ENCODE assay signal across 26 cellular contexts in genomic region chr6:157542405-157542943, GRCh38.
"Had no signal": no experiment of that assay in that cellular context is flagged by ENCODE, and none has a peak within 500 bp of the region (broad histone marks: within the 10 kb centered on the region; RNA-seq: fewer than 3 reads in every experiment).

No MANE protein-coding gene starts in this region.

- H2AFZ ChIP-seq: neural progenitor cell had no signal

- H3K9ac ChIP-seq: neural progenitor cell had no signal

- DNase-seq: activated CD4-positive, alpha-beta T cell treated with anti-CD3 and anti-CD28 coated beads for 36 hours; activated CD4-positive, alpha-beta T cell treated with anti-CD3 and anti-CD28 coated beads, Interleukin-2, amount 50 U/mL, for 48 hours; activated gamma-delta T cell; activated naive CD4-positive, alpha-beta T cell treated with anti-CD3 and anti-CD28 coated beads, Interleukin-2, amount 50 U/mL, for 16 hours; activated naive CD8-positive, alpha-beta T cell treated with anti-CD3 and anti-CD28 coated beads, Interleukin-2, amount 50 U/mL, for 24 hours; aorta; brain microvascular endothelial cell; caudate nucleus; effector CD4-positive, alpha-beta T cell; head of caudate nucleus; left ventricle myocardium superior; naive thymus-derived CD4-positive, alpha-beta T cell; stimulated activated CD4-positive, alpha-beta T cell treated with anti-CD3 and anti-CD28 coated beads, Interleukin-12 subunit alpha, Interleukin-12 subunit beta, amount 100 ng/mL, for 4 hours; stimulated activated CD4-positive, alpha-beta T cell treated with anti-CD3 and anti-CD28 coated beads, Interleukin-4, amount 100 ng/mL, for 4 hours; T-helper 1 cell; WERI-Rb-1 had no signal

- H3K27me3 ChIP-seq: brain microvascular endothelial cell, neural progenitor cell, SJSA1 had no signal

- H3K36me3 ChIP-seq: brain microvascular endothelial cell, neural progenitor cell had no signal

- H3K9me3 Mint-ChIP-seq: activated T-helper 1 cell treated with anti-CD3 and anti-CD28 coated beads, Interleukin-12 subunit alpha, Interleukin-12 subunit beta, Interleukin-2, Interleukin-4 antibody, amounts not matched to agents 30 ng/mL and 10 ng/mL and 1 ng/mL, durations not matched to agents 14 hours and 24 hours and 36 hours; dendritic cell treated with granulocyte-macrophage colony-stimulating factor and Interleukin-4, amounts not matched to agents 40 ng/mL and 50 ng/mL, for 4 days; type B pancreatic cell had no signal

- H3K4me3 Mint-ChIP-seq: activated CD4-positive, alpha-beta T cell treated with anti-CD3 and anti-CD28 coated beads for 36 hours; activated naive CD8-positive, alpha-beta T cell treated with anti-CD3 and anti-CD28 coated beads, Interleukin-2, amount 50 U/mL, for 24 hours; activated T-helper 1 cell treated with anti-CD3 and anti-CD28 coated beads, Interleukin-12 subunit alpha, Interleukin-12 subunit beta, Interleukin-2, Interleukin-4 antibody, amounts not matched to agents 30 ng/mL and 10 ng/mL and 1 ng/mL, durations not matched to agents 14 hours and 24 hours and 36 hours; dendritic cell treated with granulocyte-macrophage colony-stimulating factor and Interleukin-4, amounts not matched to agents 40 ng/mL and 50 ng/mL, for 4 days; naive thymus-derived CD4-positive, alpha-beta T cell; neural progenitor cell; type B pancreatic cell had no signal

- H3K27ac Mint-ChIP-seq: activated CD4-positive, alpha-beta T cell treated with anti-CD3 and anti-CD28 coated beads for 36 hours; activated naive CD8-positive, alpha-beta T cell treated with anti-CD3 and anti-CD28 coated beads, Interleukin-2, amount 50 U/mL, for 24 hours; activated T-helper 1 cell treated with anti-CD3 and anti-CD28 coated beads, Interleukin-12 subunit alpha, Interleukin-12 subunit beta, Interleukin-2, Interleukin-4 antibody, amounts not matched to agents 30 ng/mL and 10 ng/mL and 1 ng/mL, durations not matched to agents 14 hours and 24 hours and 36 hours; dendritic cell treated with granulocyte-macrophage colony-stimulating factor and Interleukin-4, amounts not matched to agents 40 ng/mL and 50 ng/mL, for 4 days; naive thymus-derived CD4-positive, alpha-beta T cell; neural progenitor cell; progenitor cell of endocrine pancreas; type B pancreatic cell had no signal

- H3K9me3 ChIP-seq: SJSA1 had no signal

- H3K4me3 ChIP-seq: neural progenitor cell, SJSA1 had no signal

- ATAC-seq: activated CD4-positive, alpha-beta T cell treated with anti-CD3 and anti-CD28 coated beads for 36 hours; activated naive CD8-positive, alpha-beta T cell treated with anti-CD3 and anti-CD28 coated beads, Interleukin-2, amount 50 U/mL, for 24 hours; esophagus mucosa; naive thymus-derived CD4-positive, alpha-beta T cell had no signal

- H3K27ac ChIP-seq: brain microvascular endothelial cell, neural progenitor cell, SJSA1, WERI-Rb-1 had no signal

- FAIRE-seq: frontal cortex, islet of Langerhans, TTC549 had no signal

- H3K4me2 ChIP-seq: neural progenitor cell had no signal
